ENCODE assay signal across 25 cellular contexts in the genomic region with DNA sequence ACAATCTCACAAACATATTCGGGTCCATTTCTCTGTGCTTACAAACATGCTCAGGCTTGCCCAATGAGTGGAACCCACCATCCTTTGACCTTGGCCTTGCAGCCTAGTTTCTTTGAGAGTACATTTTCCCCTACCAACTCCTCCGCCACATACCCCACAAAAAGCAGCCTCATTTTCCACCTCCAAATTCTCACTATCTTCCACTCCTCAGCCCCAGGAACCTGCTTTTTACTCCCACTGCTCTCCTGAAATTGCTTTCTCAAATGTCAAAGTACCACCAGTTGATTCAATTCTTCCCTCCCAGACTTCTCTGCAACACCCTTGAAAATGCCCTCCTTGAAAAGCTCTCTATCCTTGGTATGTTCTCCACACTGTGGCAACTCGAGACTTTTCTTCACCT.
DNase-seq lines count a peak whose midpoint lies in the region; ATAC-seq, FAIRE-seq and TF ChIP-seq lines count a peak whose summit lies in the region.
"Had no signal": no experiment of that assay in that cellular context is flagged by ENCODE, and none has a peak within 500 bp of the region (broad histone marks: within the 10 kb centered on the region; RNA-seq: fewer than 3 reads in every experiment).

No MANE protein-coding gene starts in this region.

- H3K9ac ChIP-seq in K562 (ENCODE audit: insufficient read depth in 1 of 2, low read depth in 2 of 2, low read length in 2 of 2) = no peak overlapping the region
- H3K9ac ChIP-seq: KMS-11 had no signal

- H3K4me1 Mint-ChIP-seq in stimulated activated naive CD8-positive, alpha-beta T cell treated with anti-CD3 and anti-CD28 coated beads, Interleukin-15, Interleukin-2, amounts not matched to agents 100 ng/mL and 50 ng/mL, for 24 hours (ENCODE audit: low read depth) = peaks cover 97% of the 10 kb centered on the region

- intact Hi-C loops in K562 (cut with micrococcal nuclease) (no loop called here), OCI-LY7 (cut with micrococcal nuclease; ENCODE audit: unreplicated experiment) (no loop called here)

- TF ChIP-seq RAD21 in K562 (CRISPR knock-in tag; conservative IDR thresholded peaks at IDR 0.05 in 1 of 2, IDR thresholded peaks at IDR 0.05 in 1 of 2) = no peak

- no peak for FAIRE-seq in K562 (lab: Jason Lieb, UNC)

- H3K9me3 Mint-ChIP-seq in activated naive CD4-positive, alpha-beta T cell treated with anti-CD3 and anti-CD28 coated beads, Interleukin-2, amount 50 U/mL, for 72 hours = peaks cover 5 to 9% of the 10 kb centered on the region in 2 donors
- no peaks in the 10 kb centered on the region for H3K9me3 Mint-ChIP-seq in stimulated activated naive CD8-positive, alpha-beta T cell treated with anti-CD3 and anti-CD28 coated beads, Interleukin-15, Interleukin-2, amounts not matched to agents 100 ng/mL and 50 ng/mL, for 24 hours

- TF ChIP-seq EP300 in K562 (IDR thresholded peaks at IDR 0.05; ENCODE audit: low read length) = no peak

- H3K4me1 ChIP-seq in K562 (replicated peaks in 1 of 2; ENCODE audit: control insufficient read depth in 2 of 2, insufficient read depth in 2 of 2, low read length in 2 of 2) (peaks cover 10 to 53% of the 10 kb centered on the region in 2 experiments; a peak in 4 of 5 replicates), OCI-LY7 (ENCODE audit: insufficient read depth, low read length, poor library complexity, severe bottlenecking) (peaks cover 19% of the 10 kb centered on the region), SJCRH30 (peaks cover 9% of the 10 kb centered on the region; the same call in 1 of the 2 replicates)
- H3K4me1 ChIP-seq: gastrocnemius medialis, HAP-1, right atrium auricular region, stomach, transverse colon had no signal

- no peaks in the 10 kb centered on the region for H3K9me1 ChIP-seq in K562 (ENCODE audit: control insufficient read depth, insufficient read depth, low read length)

- peak overlapping the region; percentile 75 for H3K4me3 Mint-ChIP-seq in stimulated activated naive CD8-positive, alpha-beta T cell treated with anti-CD3 and anti-CD28 coated beads, Interleukin-15, Interleukin-2, amounts not matched to agents 100 ng/mL and 50 ng/mL, for 24 hours

- TF ChIP-seq CTCF in K562 (IDR thresholded peaks at IDR 0.05 in 2 of 3, conservative IDR thresholded peaks at IDR 0.05 in 1 of 3; ENCODE audit: insufficient read depth in 2 of 3, low read depth in 1 of 3, low read length in 3 of 3) (no peak), OCI-LY7 (conservative IDR thresholded peaks at IDR 0.05; ENCODE audit: low read length) (no peak)

- ATAC-seq in activated naive CD4-positive, alpha-beta T cell treated with anti-CD3 and anti-CD28 coated beads, Interleukin-2, amount 50 U/mL, for 72 hours = peak; percentile 12 to 26
- no peak for ATAC-seq in K562
- ATAC-seq: esophagus mucosa, gastrocnemius medialis, Right ventricle myocardium inferior had no signal

- POLR2A ChIA-PET in K562 (lab: Yijun Ruan, JAX) (no interaction called here), OCI-LY7 (lab: Charles Lee) (no interaction called here)

- no peak for DNase-seq in activated naive CD4-positive, alpha-beta T cell treated with anti-CD3 and anti-CD28 coated beads, Interleukin-2, amount 50 U/mL, for 72 hours (ENCODE audit: low spot score in 2 of 2)
- no peak for DNase-seq in activated naive CD4-positive, alpha-beta T cell treated with anti-CD3 and anti-CD28 coated beads, Interleukin-2, amount 50 U/mL, for 16 hours
- no peak for DNase-seq in K562 (ENCODE audit: extremely low read depth in 1 of 4, low spot score in 3 of 4)
- DNase-seq in OCI-LY7 (ENCODE audit: low spot score) = no peak
- no peak for DNase-seq in SJCRH30
- DNase-seq: activated CD8-positive, alpha-beta memory T cell treated with anti-CD3 and anti-CD28 coated beads for 24 hours; activated gamma-delta T cell; Calu3; effector CD8-positive, alpha-beta T cell; EL; gastrocnemius medialis; NCI-H187 treated with DMSO at 0.1 percent for 48 hours; NCI-H226; NCI-H82; OCI-M1; stomach; transverse colon had no signal

- no peaks in the 10 kb centered on the region for H3K9me2 ChIP-seq in OCI-LY7 (ENCODE audit: insufficient read depth, low read length)

- no peaks in the 10 kb centered on the region for H3K27me3 Mint-ChIP-seq in stimulated activated naive CD8-positive, alpha-beta T cell treated with anti-CD3 and anti-CD28 coated beads, Interleukin-15, Interleukin-2, amounts not matched to agents 100 ng/mL and 50 ng/mL, for 24 hours

- CTCF ChIA-PET in K562 (lab: Yijun Ruan, JAX; ENCODE audit: low intra/inter-chr PET ratio) = no interaction called here
- CTCF ChIA-PET in OCI-LY7 (lab: Charles Lee; ENCODE audit: unreplicated experiment) = no interaction called here

- no TSS peak for BruUV-seq in K562 (replicated peaks; lab: Mats Ljungman, UMichigan)
- BruUV-seq in OCI-LY7 (replicated peaks; lab: Mats Ljungman, UMichigan) = no TSS peak

- WGBS in K562 (ENCODE audit: insufficient coverage, low coverage, missing lambda C conversion rate) = 70% methylated on average over 3 of the region's 3 CpGs

- H3K4me3 ChIP-seq in K562 (no peak overlapping the region), OCI-LY7 (ENCODE audit: low read depth, low read length, poor library complexity, severe bottlenecking) (no peak overlapping the region), SJCRH30 (no peak overlapping the region)
- H3K4me3 ChIP-seq: gastrocnemius medialis, HAP-1, lung, right atrium auricular region, stomach, transverse colon had no signal

- peak overlapping the region; percentile 50; the same call in 1 of the 2 replicates for H2AFZ ChIP-seq in K562 (ENCODE audit: low read depth, low read length)
- H2AFZ ChIP-seq in OCI-LY7 (ENCODE audit: low read length) = no peak overlapping the region

- peaks cover 22% of the 10 kb centered on the region; the same call in 1 of the 2 replicates for H3K36me3 ChIP-seq in KOPT-K1 (ENCODE audit: insufficient read depth, low read length)
- H3K36me3 ChIP-seq in K562 (ENCODE audit: control insufficient read depth, insufficient read depth, low read length) = no peaks in the 10 kb centered on the region
- no peaks in the 10 kb centered on the region for H3K36me3 ChIP-seq in OCI-LY7 (ENCODE audit: insufficient read depth, low read length)
- no peaks in the 10 kb centered on the region; the same call in 1 of the 2 replicates for H3K36me3 ChIP-seq in SJCRH30
- H3K36me3 ChIP-seq: gastrocnemius medialis, HAP-1, right atrium auricular region, stomach, transverse colon had no signal

- H3K27ac ChIP-seq in KOPT-K1 (ENCODE audit: low read depth, low read length, poor library complexity, severe bottlenecking) (peak overlapping the region; percentile 63), K562 (ENCODE audit: extremely low read depth, low read depth, low read length) (no peak overlapping the region), OCI-LY7 (ENCODE audit: low read depth, low read length, poor library complexity, severe bottlenecking) (no peak overlapping the region), SJCRH30 (no peak overlapping the region)
- H3K27ac ChIP-seq: gastrocnemius medialis, KMS-11, right atrium auricular region, stomach, transverse colon had no signal

- no peak for TF ChIP-seq POLR2A in K562 (conservative IDR thresholded peaks at IDR 0.05)

- H4K20me1 ChIP-seq in K562 (replicated peaks; ENCODE audit: control insufficient read depth, insufficient read depth, low read length) (no peaks in the 10 kb centered on the region), OCI-LY7 (ENCODE audit: insufficient read depth, low read length) (no peaks in the 10 kb centered on the region; the same call in 1 of the 2 replicates)

- H3K79me2 ChIP-seq in K562 (ENCODE audit: control insufficient read depth, insufficient read depth, low read length) (no peaks in the 10 kb centered on the region), OCI-LY7 (ENCODE audit: insufficient read depth, low read depth, low read length) (peaks cover 6% of the 10 kb centered on the region; the same call in 1 of the 2 replicates)

- peaks cover 8% of the 10 kb centered on the region in 2 donors for H3K36me3 Mint-ChIP-seq in activated naive CD4-positive, alpha-beta T cell treated with anti-CD3 and anti-CD28 coated beads, Interleukin-2, amount 50 U/mL, for 72 hours
- peaks cover 4% of the 10 kb centered on the region for H3K36me3 Mint-ChIP-seq in stimulated activated naive CD8-positive, alpha-beta T cell treated with anti-CD3 and anti-CD28 coated beads, Interleukin-15, Interleukin-2, amounts not matched to agents 100 ng/mL and 50 ng/mL, for 24 hours (ENCODE audit: low read depth)

- H3K27me3 ChIP-seq in K562 (ENCODE audit: control insufficient read depth in 2 of 2, insufficient read depth in 2 of 2, low read length in 2 of 2) (no peaks in the 10 kb centered on the region), SJCRH30 (no peaks in the 10 kb centered on the region)
- H3K27me3 ChIP-seq: gastrocnemius medialis, right atrium auricular region, stomach, transverse colon had no signal

- in situ Hi-C loops in K562 (cut with MboI) = no loop called here

- H3K4me2 ChIP-seq in K562 (ENCODE audit: insufficient read depth, low read length) = no peak overlapping the region
- H3K4me2 ChIP-seq in OCI-LY7 (ENCODE audit: low read length) = no peak overlapping the region
- H3K4me2 ChIP-seq: KMS-11 had no signal

- H3K9me3 ChIP-seq in KOPT-K1 (ENCODE audit: insufficient read depth, low read length, poor library complexity, severe bottlenecking) = no peaks in the 10 kb centered on the region
- no peaks in the 10 kb centered on the region for H3K9me3 ChIP-seq in K562 (replicated peaks; ENCODE audit: control insufficient read depth, insufficient read depth, low read depth, low read length)
- no peaks in the 10 kb centered on the region for H3K9me3 ChIP-seq in OCI-LY7 (ENCODE audit: low read length)
- no peaks in the 10 kb centered on the region for H3K9me3 ChIP-seq in SJCRH30 (replicated peaks)
- H3K9me3 ChIP-seq: gastrocnemius medialis, HAP-1, right atrium auricular region, stomach, transverse colon had no signal

- H3K27ac Mint-ChIP-seq in activated naive CD4-positive, alpha-beta T cell treated with anti-CD3 and anti-CD28 coated beads, Interleukin-2, amount 50 U/mL, for 72 hours = peak overlapping the region; percentile 98 to 99
- H3K27ac Mint-ChIP-seq in stimulated activated naive CD8-positive, alpha-beta T cell treated with anti-CD3 and anti-CD28 coated beads, Interleukin-15, Interleukin-2, amounts not matched to agents 100 ng/mL and 50 ng/mL, for 24 hours = peak overlapping the region; percentile 99

TF ChIP-seq in K562, 482 proteins besides CTCF, POLR2A, EP300 and RAD21:
- no peak for TF ChIP-seq ZNF224 (CRISPR knock-in tag; IDR thresholded peaks at IDR 0.05)
- TF ChIP-seq ELF4 (CRISPR knock-in tag; IDR thresholded peaks at IDR 0.05) = 0 out of 2 replicates have a peak, but pooled peaks have one; percentile 39
TF ChIP-seq in K562: peak in this region for 1.
